Comparison of ENCODE assay signal across 1 cellular context in the genomic region with DNA sequence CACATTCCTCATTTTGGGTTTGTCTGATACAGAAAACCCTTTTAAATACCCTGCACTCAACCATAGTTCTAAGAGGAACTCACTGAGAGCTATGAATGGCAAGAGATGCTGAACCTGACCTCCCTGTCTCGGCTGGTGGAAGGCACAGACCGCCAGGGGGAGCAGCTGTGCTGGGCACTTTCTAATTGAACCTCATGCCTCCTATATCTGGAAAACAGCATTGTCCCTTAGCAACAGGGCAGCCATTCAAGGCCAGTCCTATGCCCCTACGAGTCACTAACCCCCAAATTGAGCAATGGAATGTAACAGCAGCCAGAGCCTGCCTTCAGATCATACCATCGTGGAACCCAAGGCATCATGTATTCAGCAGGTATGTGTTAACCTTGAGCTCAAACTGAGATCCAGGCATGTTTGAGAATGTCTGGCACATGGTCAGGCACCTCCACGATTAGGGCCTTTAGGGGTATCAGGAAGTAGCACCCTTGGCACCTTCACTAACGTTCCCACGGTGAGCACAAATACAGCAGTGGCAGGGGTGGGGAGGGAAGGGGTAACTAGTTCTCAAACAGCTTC.
TF ChIP-seq lines count a peak whose summit lies in the region.

No MANE protein-coding gene starts in this region.

TF ChIP-seq in IMR-90, 13 proteins besides CTCF, POLR2A, EP300 and RAD21:
- TF ChIP-seq, protein P1, sequence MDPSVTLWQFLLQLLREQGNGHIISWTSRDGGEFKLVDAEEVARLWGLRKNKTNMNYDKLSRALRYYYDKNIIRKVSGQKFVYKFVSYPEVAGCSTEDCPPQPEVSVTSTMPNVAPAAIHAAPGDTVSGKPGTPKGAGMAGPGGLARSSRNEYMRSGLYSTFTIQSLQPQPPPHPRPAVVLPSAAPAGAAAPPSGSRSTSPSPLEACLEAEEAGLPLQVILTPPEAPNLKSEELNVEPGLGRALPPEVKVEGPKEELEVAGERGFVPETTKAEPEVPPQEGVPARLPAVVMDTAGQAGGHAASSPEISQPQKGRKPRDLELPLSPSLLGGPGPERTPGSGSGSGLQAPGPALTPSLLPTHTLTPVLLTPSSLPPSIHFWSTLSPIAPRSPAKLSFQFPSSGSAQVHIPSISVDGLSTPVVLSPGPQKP (IDR thresholded peaks at IDR 0.05; ENCODE audit: borderline replicate concordance, low read depth, low read length), result no peak
- TF ChIP-seq RFX5 (IDR thresholded peaks at IDR 0.05; ENCODE audit: low read depth, low read length) (no peak), BHLHE40 (IDR thresholded peaks at IDR 0.05; ENCODE audit: low read depth, low read length) (no peak), MAFK (IDR thresholded peaks at IDR 0.05; ENCODE audit: low read depth, low read length) (no peak), MXI1 (IDR thresholded peaks at IDR 0.05; ENCODE audit: borderline replicate concordance, low read depth, low read length) (no peak), MAZ (IDR thresholded peaks at IDR 0.05; ENCODE audit: borderline replicate concordance, low read depth, low read length) (no peak), RCOR1 (IDR thresholded peaks at IDR 0.05; ENCODE audit: insufficient replicate concordance, low read length) (no peak), SMC3 (IDR thresholded peaks at IDR 0.05; ENCODE audit: low read depth, low read length) (peak; percentile 36), NFE2L2 (IDR thresholded peaks at IDR 0.05; ENCODE audit: low read depth, low read length) (no peak), FOS (IDR thresholded peaks at IDR 0.05; ENCODE audit: low read depth, low read length) (no peak), CEBPB (IDR thresholded peaks at IDR 0.05; ENCODE audit: low read depth, low read length) (0 out of 2 replicates have a peak, but pooled peaks have one; percentile 32), CHD1 (IDR thresholded peaks at IDR 0.05; ENCODE audit: low read depth, low read length) (no peak)
- TF ChIP-seq, protein P2, sequence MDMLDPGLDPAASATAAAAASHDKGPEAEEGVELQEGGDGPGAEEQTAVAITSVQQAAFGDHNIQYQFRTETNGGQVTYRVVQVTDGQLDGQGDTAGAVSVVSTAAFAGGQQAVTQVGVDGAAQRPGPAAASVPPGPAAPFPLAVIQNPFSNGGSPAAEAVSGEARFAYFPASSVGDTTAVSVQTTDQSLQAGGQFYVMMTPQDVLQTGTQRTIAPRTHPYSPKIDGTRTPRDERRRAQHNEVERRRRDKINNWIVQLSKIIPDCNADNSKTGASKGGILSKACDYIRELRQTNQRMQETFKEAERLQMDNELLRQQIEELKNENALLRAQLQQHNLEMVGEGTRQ (IDR thresholded peaks at IDR 0.05; ENCODE audit: low read depth, low read length), result no peak
